28 cellular contexts compared by ENCODE assay signal in the genomic region with DNA sequence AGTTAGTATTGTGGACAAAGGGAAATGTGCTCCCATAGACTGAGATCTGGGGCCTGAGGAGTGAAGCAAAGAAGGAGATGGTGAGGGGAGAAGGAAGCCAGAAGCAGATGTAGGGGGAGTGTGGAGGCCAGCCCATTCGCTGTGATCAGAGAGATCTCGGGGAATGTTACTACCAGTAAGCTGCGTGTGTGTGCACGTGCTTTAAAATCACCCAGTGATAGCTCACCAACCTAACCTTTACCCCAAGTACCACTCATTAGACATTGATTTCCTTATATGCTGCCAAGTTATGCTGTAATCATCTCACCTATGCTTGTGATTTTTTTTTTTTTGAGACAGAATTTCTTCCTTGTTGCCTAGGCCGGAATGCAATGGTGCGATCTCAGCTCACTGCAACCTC.
"Had no signal": no experiment of that assay in that cellular context is flagged by ENCODE, and none has a peak within 500 bp of the region (broad histone marks: within the 10 kb centered on the region; RNA-seq: fewer than 3 reads in every experiment).

No MANE protein-coding gene starts in this region.

- H3K4me3 ChIP-seq: neural progenitor cell, ovary, psoas muscle, right lobe of liver, sigmoid colon, smooth muscle cell, spleen, stomach, thoracic aorta, tibial artery, upper lobe of right lung, uterus had no signal

- H3K4me1 ChIP-seq: neural progenitor cell, parathyroid adenoma, psoas muscle, right lobe of liver, sigmoid colon, spleen, stomach, tibial artery, upper lobe of right lung, uterus had no signal

- H3K36me3 ChIP-seq: neural progenitor cell, ovary, right lobe of liver, sigmoid colon, spleen, stomach, thoracic aorta, tibial artery, upper lobe of right lung, uterus had no signal

- H3K27me3 Mint-ChIP-seq: naive thymus-derived CD4-positive, alpha-beta T cell; stimulated activated memory B cell treated with anti-CD40 and anti-IgM and Interleukin-4, amounts not matched to agents 10 μg/mL and 1 μg/mL and 100 μg/mL, for 72 hours; stimulated activated naive CD8-positive, alpha-beta T cell treated with anti-CD3 and anti-CD28 coated beads, Interleukin-15, Interleukin-2, amounts not matched to agents 100 ng/mL and 50 ng/mL, for 24 hours had no signal

- H3K4me1 Mint-ChIP-seq: naive thymus-derived CD4-positive, alpha-beta T cell; natural killer cell; nephron; stimulated activated memory B cell treated with anti-CD40 and anti-IgM and Interleukin-4, amounts not matched to agents 10 μg/mL and 1 μg/mL and 100 μg/mL, for 72 hours had no signal

- H3K4me3 Mint-ChIP-seq: naive thymus-derived CD4-positive, alpha-beta T cell; natural killer cell; nephron; neural progenitor cell; stimulated activated memory B cell treated with anti-CD40 and anti-IgM and Interleukin-4, amounts not matched to agents 10 μg/mL and 1 μg/mL and 100 μg/mL, for 72 hours; stimulated activated naive CD8-positive, alpha-beta T cell treated with anti-CD3 and anti-CD28 coated beads, Interleukin-15, Interleukin-2, amounts not matched to agents 100 ng/mL and 50 ng/mL, for 24 hours had no signal

- H3K27ac ChIP-seq: neural progenitor cell, ovary, parathyroid adenoma, psoas muscle, right lobe of liver, sigmoid colon, spleen, stomach, thoracic aorta, tibial artery, upper lobe of right lung, uterus had no signal

- H3K27ac Mint-ChIP-seq: naive thymus-derived CD4-positive, alpha-beta T cell; natural killer cell; nephron; neural progenitor cell; progenitor cell of endocrine pancreas; stimulated activated memory B cell treated with anti-CD40 and anti-IgM and Interleukin-4, amounts not matched to agents 10 μg/mL and 1 μg/mL and 100 μg/mL, for 72 hours; stimulated activated naive CD8-positive, alpha-beta T cell treated with anti-CD3 and anti-CD28 coated beads, Interleukin-15, Interleukin-2, amounts not matched to agents 100 ng/mL and 50 ng/mL, for 24 hours had no signal

- H3K9me3 ChIP-seq: ovary, psoas muscle, right lobe of liver, sigmoid colon, stomach, thoracic aorta, tibial artery, upper lobe of right lung, uterus had no signal

- H3K36me3 Mint-ChIP-seq: naive thymus-derived CD4-positive, alpha-beta T cell; natural killer cell; neural progenitor cell; stimulated activated memory B cell treated with anti-CD40 and anti-IgM and Interleukin-4, amounts not matched to agents 10 μg/mL and 1 μg/mL and 100 μg/mL, for 72 hours had no signal

- H3K27me3 ChIP-seq: neural progenitor cell, ovary, right lobe of liver, sigmoid colon, spleen, stomach, tibial artery, upper lobe of right lung, uterus had no signal

- H3K9me3 Mint-ChIP-seq: natural killer cell had no signal

- DNase-seq: naive thymus-derived CD4-positive, alpha-beta T cell; natural killer cell; occipital lobe; ovary; posterior cingulate gyrus; psoas muscle; right cardiac atrium; right lobe of liver; sigmoid colon; spleen; stimulated activated CD4-positive, alpha-beta T cell treated with anti-CD3 and anti-CD28 coated beads, Interleukin-12 subunit alpha, Interleukin-12 subunit beta, amount 100 ng/mL, for 4 hours; stimulated activated CD4-positive, alpha-beta T cell treated with anti-CD3 and anti-CD28 coated beads, Interleukin-1b, Interleukin-23, amount 100 ng/mL, for 48 hours; stimulated activated CD4-positive, alpha-beta T cell treated with anti-CD3 and anti-CD28 coated beads, Interleukin-4, amount 100 ng/mL, for 1 hour; stimulated activated CD4-positive, alpha-beta T cell treated with anti-CD3 and anti-CD28 coated beads, Interleukin-4, amount 100 ng/mL, for 4 hours; stimulated activated CD8-positive, alpha-beta memory T cell treated with anti-CD3 and anti-CD28 coated beads, Interleukin-4, amount 100 ng/mL, for 48 hours; stimulated activated naive CD4-positive, alpha-beta T cell; stomach; tibial artery; upper lobe of right lung; uterus had no signal
